ENCODE assay signal across 8 cellular contexts in the genomic region with DNA sequence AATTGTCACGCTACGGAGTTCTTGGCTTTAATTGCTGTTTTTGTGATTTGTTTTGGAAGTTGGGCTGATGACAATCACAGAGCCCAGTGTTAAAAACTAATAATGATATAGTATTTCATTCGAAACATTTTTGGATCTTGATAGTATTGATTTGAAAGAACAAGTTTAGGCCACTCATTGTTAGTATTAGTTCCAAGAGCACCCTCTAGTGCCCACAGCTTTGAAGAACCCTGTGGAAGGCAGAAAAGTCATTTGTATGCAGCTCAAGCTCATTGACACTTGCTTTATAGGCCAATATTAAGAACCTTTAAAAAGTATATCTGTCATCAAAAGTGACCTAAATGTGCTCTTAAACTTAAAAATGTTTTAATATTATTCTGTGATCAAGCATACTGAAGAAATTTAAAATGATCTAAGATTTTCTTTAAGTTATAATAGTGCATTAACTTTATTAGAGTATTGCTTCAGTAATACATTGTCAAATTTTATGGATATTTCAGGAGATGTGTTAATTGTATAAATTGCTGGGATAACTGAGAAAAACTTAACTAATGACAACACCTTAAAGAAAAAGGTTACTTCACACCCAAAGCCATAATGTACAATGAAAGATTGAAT.
DNase-seq lines count a peak whose midpoint lies in the region; ATAC-seq and TF ChIP-seq lines count a peak whose summit lies in the region.

No MANE protein-coding gene starts in this region.

- H3K4me1 Mint-ChIP-seq in activated CD8-positive, alpha-beta T cell treated with anti-CD3 and anti-CD28 coated beads for 36 hours (ENCODE audit: low read depth), result no peaks in the 10 kb centered on the region
- H3K4me1 Mint-ChIP-seq in activated CD8-positive, alpha-beta T cell treated with anti-CD3 and anti-CD28 coated beads, Interleukin-2, amount 10 ng/mL, durations not matched to agents 7 days and 5 days (ENCODE audit: low read depth), result no peaks in the 10 kb centered on the region

- no peak for TF ChIP-seq POLR2A in spleen (IDR thresholded peaks at IDR 0.05)

- WGBS in spleen, 5 donors, result 71 to 83% (median 79%) methylated on average over 3 of the region's 3 CpGs

- intact Hi-C loops in activated CD8-positive, alpha-beta T cell treated with anti-CD3 and anti-CD28 coated beads for 36 hours (cut with micrococcal nuclease), result no loop called here
- intact Hi-C loops in spleen (cut with DNase I; ENCODE audit: low total_unique reads), result no loop called here

- CTCF ChIA-PET in activated CD8-positive, alpha-beta T cell treated with anti-CD3 and anti-CD28 coated beads for 36 hours (lab: Charles Lee), result no interaction called here
- CTCF ChIA-PET in activated CD8-positive, alpha-beta T cell treated with anti-CD3 and anti-CD28 coated beads, Interleukin-2, amount 10 ng/mL, durations not matched to agents 7 days and 5 days (lab: Charles Lee), result no interaction called here

- peak; percentile 10 for DNase-seq in activated CD8-positive, alpha-beta T cell treated with anti-CD3 and anti-CD28 coated beads for 36 hours
- DNase-seq in activated CD8-positive, alpha-beta T cell treated with anti-CD3 and anti-CD28 coated beads, Interleukin-2, amount 10 ng/mL, durations not matched to agents 7 days and 5 days, result no peak
- peak; percentile 6 for DNase-seq in HuH-7 (ENCODE audit: low spot score)
- DNase-seq in RKO (ENCODE audit: low spot score), result peak; percentile 58
- DNase-seq in fibroblast of gingiva (ENCODE audit: low read depth), result peak; percentile 49
- peak; percentile 10 for DNase-seq in pulmonary artery endothelial cell (ENCODE audit: low read depth, low spot score)
- DNase-seq in spleen, result no peak

- no peaks in the 10 kb centered on the region for H3K9me3 Mint-ChIP-seq in activated CD8-positive, alpha-beta T cell treated with anti-CD3 and anti-CD28 coated beads for 36 hours
- no peaks in the 10 kb centered on the region for H3K9me3 Mint-ChIP-seq in activated CD8-positive, alpha-beta T cell treated with anti-CD3 and anti-CD28 coated beads, Interleukin-2, amount 10 ng/mL, durations not matched to agents 7 days and 5 days (ENCODE audit: insufficient read depth)

- no peaks in the 10 kb centered on the region for H3K4me1 ChIP-seq in spleen

- no peak overlapping the region for H3K4me3 ChIP-seq in spleen

- no peaks in the 10 kb centered on the region for H3K9me3 ChIP-seq in spleen

- no peak overlapping the region for H3K27ac ChIP-seq in spleen

- H3K27me3 ChIP-seq in spleen (replicated peaks in 1 of 7), result no peaks in the 10 kb centered on the region

- POLR2A ChIA-PET in activated CD8-positive, alpha-beta T cell treated with anti-CD3 and anti-CD28 coated beads for 36 hours (lab: Charles Lee), result no interaction called here
- POLR2A ChIA-PET in activated CD8-positive, alpha-beta T cell treated with anti-CD3 and anti-CD28 coated beads, Interleukin-2, amount 10 ng/mL, durations not matched to agents 7 days and 5 days (lab: Charles Lee), result no interaction called here

- ATAC-seq in activated CD8-positive, alpha-beta T cell treated with anti-CD3 and anti-CD28 coated beads for 36 hours, result no peak
- no peak for ATAC-seq in activated CD8-positive, alpha-beta T cell treated with anti-CD3 and anti-CD28 coated beads, Interleukin-2, amount 10 ng/mL, durations not matched to agents 7 days and 5 days
- no peak for ATAC-seq in GM19463 (IDR thresholded peaks at IDR 0.05; ENCODE audit: unreplicated experiment)

- H3K27ac Mint-ChIP-seq in activated CD8-positive, alpha-beta T cell treated with anti-CD3 and anti-CD28 coated beads for 36 hours, result no peak overlapping the region
- no peak overlapping the region for H3K27ac Mint-ChIP-seq in activated CD8-positive, alpha-beta T cell treated with anti-CD3 and anti-CD28 coated beads, Interleukin-2, amount 10 ng/mL, durations not matched to agents 7 days and 5 days

- no peaks in the 10 kb centered on the region for H3K36me3 ChIP-seq in spleen

- H3K36me3 Mint-ChIP-seq in activated CD8-positive, alpha-beta T cell treated with anti-CD3 and anti-CD28 coated beads for 36 hours (ENCODE audit: low read depth), result no peaks in the 10 kb centered on the region
- no peaks in the 10 kb centered on the region for H3K36me3 Mint-ChIP-seq in activated CD8-positive, alpha-beta T cell treated with anti-CD3 and anti-CD28 coated beads, Interleukin-2, amount 10 ng/mL, durations not matched to agents 7 days and 5 days (ENCODE audit: low read depth)

- no peaks in the 10 kb centered on the region for H3K27me3 Mint-ChIP-seq in activated CD8-positive, alpha-beta T cell treated with anti-CD3 and anti-CD28 coated beads for 36 hours
- no peaks in the 10 kb centered on the region for H3K27me3 Mint-ChIP-seq in activated CD8-positive, alpha-beta T cell treated with anti-CD3 and anti-CD28 coated beads, Interleukin-2, amount 10 ng/mL, durations not matched to agents 7 days and 5 days (ENCODE audit: low read depth)

- no peak for TF ChIP-seq CTCF in activated CD8-positive, alpha-beta T cell treated with anti-CD3 and anti-CD28 coated beads for 36 hours (IDR thresholded peaks at IDR 0.05)
- TF ChIP-seq CTCF in spleen (IDR thresholded peaks at IDR 0.05 in 8 of 11, conservative IDR thresholded peaks at IDR 0.05 in 3 of 11), result peak in 5 of 11 experiments; percentile 7 to 43 (median 27)

- H3K4me3 Mint-ChIP-seq in activated CD8-positive, alpha-beta T cell treated with anti-CD3 and anti-CD28 coated beads for 36 hours, result no peak overlapping the region
- no peak overlapping the region for H3K4me3 Mint-ChIP-seq in activated CD8-positive, alpha-beta T cell treated with anti-CD3 and anti-CD28 coated beads, Interleukin-2, amount 10 ng/mL, durations not matched to agents 7 days and 5 days

Comparison
In these comparisons a context has a peak if more than half of its experiments do, and no peak if none do; other contexts are left out.
1. DNase-seq: peak in activated CD8-positive, alpha-beta T cell treated with anti-CD3 and anti-CD28 coated beads for 36 hours (single experiment), HuH-7 (single experiment), RKO (single experiment), fibroblast of gingiva (single experiment) and pulmonary artery endothelial cell (single experiment); none in activated CD8-positive, alpha-beta T cell treated with anti-CD3 and anti-CD28 coated beads, Interleukin-2, amount 10 ng/mL, durations not matched to agents 7 days and 5 days (single experiment) and spleen (single experiment).